Comparison of ENCODE assay signal across 1 cellular context in genomic region chr3:58082047-58082446, GRCh38.
TF ChIP-seq lines count a peak whose summit lies in the region.

No MANE protein-coding gene starts in this region.

TF ChIP-seq in SK-N-SH treated with all-trans-retinoic acid at 6 μM for 48 hours, 23 proteins besides CTCF, POLR2A, EP300 and RAD21 (continued from another document):
- TF ChIP-seq POU6F1 (CRISPR knock-in tag; IDR thresholded peaks at IDR 0.05; ENCODE audit: borderline replicate concordance, low read depth): no peak
- TF ChIP-seq ARNTL (CRISPR knock-in tag; IDR thresholded peaks at IDR 0.05; ENCODE audit: borderline replicate concordance, low read depth): no peak
- TF ChIP-seq TOX (CRISPR knock-in tag; IDR thresholded peaks at IDR 0.05; ENCODE audit: borderline replicate concordance): no peak
- no peak for TF ChIP-seq ZNF70 (CRISPR knock-in tag; IDR thresholded peaks at IDR 0.05)
- no peak for TF ChIP-seq GLIS3 (CRISPR knock-in tag; IDR thresholded peaks at IDR 0.05)
- no peak for TF ChIP-seq ZNF8 (CRISPR knock-in tag; IDR thresholded peaks at IDR 0.05)
- no peak for TF ChIP-seq BACH2 (CRISPR knock-in tag; IDR thresholded peaks at IDR 0.05; ENCODE audit: borderline replicate concordance)
- TF ChIP-seq CSRNP3 (CRISPR knock-in tag; IDR thresholded peaks at IDR 0.05): no peak
- TF ChIP-seq OSR1 (CRISPR knock-in tag; IDR thresholded peaks at IDR 0.05): no peak
- TF ChIP-seq CREB5 (CRISPR knock-in tag; IDR thresholded peaks at IDR 0.05; ENCODE audit: low read depth): no peak
- no peak for TF ChIP-seq CSDC2 (CRISPR knock-in tag; IDR thresholded peaks at IDR 0.05)
- TF ChIP-seq ZFP30 (CRISPR knock-in tag; IDR thresholded peaks at IDR 0.05): no peak
- TF ChIP-seq ZFP3 (CRISPR knock-in tag; IDR thresholded peaks at IDR 0.05): no peak
